Comparison of ENCODE assay signal across 38 cellular contexts in genomic region chr19:44539991-44540390, GRCh38. TPM values are rescaled to one million over a fixed set of nuclear protein-coding genes. Genes with fewer than 3 reads are reported as not detected.
"Had no signal": no experiment of that assay in that cellular context is flagged by ENCODE, and none has a peak within 500 bp of the region (broad histone marks: within the 10 kb centered on the region; RNA-seq: fewer than 3 reads in every experiment).

No MANE protein-coding gene starts in this region.

- H3K4me3 Mint-ChIP-seq: activated B cell treated with CpG ODN at 0.5 μM for 24 hours; activated CD4-positive, alpha-beta memory T cell treated with anti-CD3 and anti-CD28 coated beads for 36 hours; activated CD4-positive, alpha-beta T cell treated with anti-CD3 and anti-CD28 coated beads, Interleukin-2, amount 10 ng/mL, durations not matched to agents 24 days and 14 days; activated CD8-positive, alpha-beta memory T cell treated with anti-CD3 and anti-CD28 coated beads, Interleukin-2, amount 10 ng/mL, durations not matched to agents 7 days and 5 days; activated CD8-positive, alpha-beta T cell treated with anti-CD3 and anti-CD28 coated beads for 36 hours; activated naive CD4-positive, alpha-beta T cell treated with anti-CD3 and anti-CD28 coated beads, Interleukin-2, amount 10 ng/mL, durations not matched to agents 7 days and 5 days; activated naive CD4-positive, alpha-beta T cell treated with anti-CD3 and anti-CD28 coated beads, Interleukin-2, amount 50 U/mL, for 24 hours; activated naive CD8-positive, alpha-beta T cell; activated naive CD8-positive, alpha-beta T cell treated with anti-CD3 and anti-CD28 coated beads, Interleukin-2, amount 10 ng/mL, durations not matched to agents 7 days and 5 days; activated naive CD8-positive, alpha-beta T cell treated with anti-CD3 and anti-CD28 coated beads, Interleukin-2, amount 50 U/mL, for 24 hours; activated T-cell treated with anti-CD3 and anti-CD28 coated beads, Interleukin-2, amount 50 U/mL, for 24 hours; brain; central memory CD8-positive, alpha-beta T cell; T-helper 1 cell treated with Interleukin-12 subunit alpha and Interleukin-12 subunit beta and Interleukin-4 antibody, amounts not matched to agents 30 μg/mL and 1 μg/mL, for 36 hours; T-helper 2 cell treated with Interferon-gamma antibody and Interleukin-4, amounts not matched to agents 5 μg/mL and 100 μg/mL, for 36 hours had no signal

- H3K36me3 ChIP-seq: ascending aorta, cardiac muscle cell had no signal

- H3K27ac ChIP-seq: ascending aorta, cardiac muscle cell, VCaP had no signal

- H3K4me1 ChIP-seq: ascending aorta had no signal

- H3K9me3 ChIP-seq: ascending aorta had no signal

- H3K36me3 Mint-ChIP-seq: activated CD4-positive, alpha-beta memory T cell treated with anti-CD3 and anti-CD28 coated beads for 36 hours; activated CD8-positive, alpha-beta memory T cell treated with anti-CD3 and anti-CD28 coated beads, Interleukin-2, amount 10 ng/mL, durations not matched to agents 7 days and 5 days; activated naive CD4-positive, alpha-beta T cell treated with anti-CD3 and anti-CD28 coated beads, Interleukin-2, amount 10 ng/mL, durations not matched to agents 7 days and 5 days; activated naive CD8-positive, alpha-beta T cell; brain had no signal

- H3K27ac Mint-ChIP-seq: activated B cell treated with CpG ODN at 0.5 μM for 24 hours; activated CD4-positive, alpha-beta memory T cell treated with anti-CD3 and anti-CD28 coated beads for 36 hours; activated CD4-positive, alpha-beta T cell treated with anti-CD3 and anti-CD28 coated beads, Interleukin-2, amount 10 ng/mL, durations not matched to agents 24 days and 14 days; activated CD8-positive, alpha-beta memory T cell treated with anti-CD3 and anti-CD28 coated beads, Interleukin-2, amount 10 ng/mL, durations not matched to agents 7 days and 5 days; activated CD8-positive, alpha-beta T cell treated with anti-CD3 and anti-CD28 coated beads for 36 hours; activated naive CD4-positive, alpha-beta T cell treated with anti-CD3 and anti-CD28 coated beads, Interleukin-2, amount 10 ng/mL, durations not matched to agents 7 days and 5 days; activated naive CD4-positive, alpha-beta T cell treated with anti-CD3 and anti-CD28 coated beads, Interleukin-2, amount 50 U/mL, for 24 hours; activated naive CD8-positive, alpha-beta T cell; activated naive CD8-positive, alpha-beta T cell treated with anti-CD3 and anti-CD28 coated beads, Interleukin-2, amount 10 ng/mL, durations not matched to agents 7 days and 5 days; activated naive CD8-positive, alpha-beta T cell treated with anti-CD3 and anti-CD28 coated beads, Interleukin-2, amount 50 U/mL, for 24 hours; activated T-cell treated with anti-CD3 and anti-CD28 coated beads, Interleukin-2, amount 50 U/mL, for 24 hours; activated T-helper 2 cell treated with anti-CD3 and anti-CD28 coated beads, Interferon-gamma antibody, Interleukin-2, Interleukin-4, amounts not matched to agents 10 μg/mL and 5 μg/mL and 100 μg/mL, durations not matched to agents 14 hours and 24 hours and 36 hours; brain; T-helper 1 cell treated with Interleukin-12 subunit alpha and Interleukin-12 subunit beta and Interleukin-4 antibody, amounts not matched to agents 30 μg/mL and 1 μg/mL, for 36 hours; T-helper 2 cell treated with Interferon-gamma antibody and Interleukin-4, amounts not matched to agents 5 μg/mL and 100 μg/mL, for 36 hours had no signal

- FAIRE-seq: bronchial epithelial cell, TTC549 had no signal

- H3K27me3 ChIP-seq: ascending aorta, cardiac muscle cell had no signal

- H3K27me3 Mint-ChIP-seq: activated CD4-positive, alpha-beta T cell treated with anti-CD3 and anti-CD28 coated beads, Interleukin-2, amount 10 ng/mL, durations not matched to agents 24 days and 14 days; activated CD8-positive, alpha-beta memory T cell treated with anti-CD3 and anti-CD28 coated beads, Interleukin-2, amount 10 ng/mL, durations not matched to agents 7 days and 5 days had no signal

- DNase-seq: activated B cell treated with CpG ODN at 0.5 μM for 24 hours; activated CD4-positive, alpha-beta memory T cell treated with anti-CD3 and anti-CD28 coated beads for 36 hours; activated CD4-positive, alpha-beta T cell treated with anti-CD3 and anti-CD28 coated beads for 4 hours; activated CD4-positive, alpha-beta T cell treated with anti-CD3 and anti-CD28 coated beads, Interleukin-2, amount 10 ng/mL, durations not matched to agents 24 days and 14 days; activated CD4-positive, alpha-beta T cell treated with anti-CD3 and anti-CD28 coated beads, Interleukin-2, amount 50 U/mL, for 1 hour; activated CD4-positive, alpha-beta T cell treated with anti-CD3 and anti-CD28 coated beads, Interleukin-2, amount 50 U/mL, for 4 hours; activated CD4-positive, CD25-positive, alpha-beta regulatory T cell treated with anti-CD3 and anti-CD28 coated beads, Interleukin-2, amount 50 U/mL, for 72 hours; activated CD8-positive, alpha-beta memory T cell treated with anti-CD3 and anti-CD28 coated beads, Interleukin-2, amount 10 ng/mL, durations not matched to agents 7 days and 5 days; activated CD8-positive, alpha-beta memory T cell treated with anti-CD3 and anti-CD28 coated beads, Interleukin-2, amount 50 U/mL, for 48 hours; activated CD8-positive, alpha-beta T cell treated with anti-CD3 and anti-CD28 coated beads for 36 hours; activated effector memory CD4-positive, alpha-beta T cell treated with Interleukin-2 at 50 U/mL for 16 hours; activated gamma-delta T cell; activated naive CD4-positive, alpha-beta T cell treated with anti-CD3 and anti-CD28 coated beads, Interleukin-2, amount 10 ng/mL, durations not matched to agents 7 days and 5 days; activated naive CD4-positive, alpha-beta T cell treated with Interleukin-2 at 50 U/mL for 16 hours; activated naive CD8-positive, alpha-beta T cell treated with anti-CD3 and anti-CD28 coated beads, Interleukin-2, amount 10 ng/mL, durations not matched to agents 7 days and 5 days; activated naive CD8-positive, alpha-beta T cell treated with anti-CD3 and anti-CD28 coated beads, Interleukin-2, amount 50 U/mL, for 24 hours; activated T-cell treated with anti-CD3 and anti-CD28 coated beads, Interleukin-2, amount 50 U/mL, for 24 hours; activated T-cell treated with anti-CD3 and anti-CD28 coated beads, Interleukin-2, amount 50 U/mL, for 48 hours; amygdala; anterior cingulate cortex; caudate nucleus; SW 1271; T-helper 1 cell; T-helper 2 cell; T-helper 9 cell had no signal

- H3K4me1 Mint-ChIP-seq: activated B cell treated with CpG ODN at 0.5 μM for 24 hours; activated CD4-positive, alpha-beta T cell treated with anti-CD3 and anti-CD28 coated beads, Interleukin-2, amount 10 ng/mL, durations not matched to agents 24 days and 14 days; activated CD8-positive, alpha-beta memory T cell treated with anti-CD3 and anti-CD28 coated beads, Interleukin-2, amount 10 ng/mL, durations not matched to agents 7 days and 5 days; activated naive CD4-positive, alpha-beta T cell treated with anti-CD3 and anti-CD28 coated beads, Interleukin-2, amount 10 ng/mL, durations not matched to agents 7 days and 5 days; activated naive CD4-positive, alpha-beta T cell treated with anti-CD3 and anti-CD28 coated beads, Interleukin-2, amount 50 U/mL, for 24 hours; activated naive CD8-positive, alpha-beta T cell treated with anti-CD3 and anti-CD28 coated beads, Interleukin-2, amount 10 ng/mL, durations not matched to agents 7 days and 5 days; activated naive CD8-positive, alpha-beta T cell treated with anti-CD3 and anti-CD28 coated beads, Interleukin-2, amount 50 U/mL, for 24 hours; brain; central memory CD8-positive, alpha-beta T cell had no signal

- H3K4me3 ChIP-seq: ascending aorta, cardiac muscle cell had no signal

- ATAC-seq: activated CD8-positive, alpha-beta memory T cell treated with anti-CD3 and anti-CD28 coated beads, Interleukin-2, amount 10 ng/mL, durations not matched to agents 7 days and 5 days; activated CD8-positive, alpha-beta T cell treated with anti-CD3 and anti-CD28 coated beads for 36 hours; activated naive CD8-positive, alpha-beta T cell treated with anti-CD3 and anti-CD28 coated beads, Interleukin-2, amount 50 U/mL, for 24 hours had no signal

RNA-seq across cellular contexts. Expression of gene CEACAM20, which starts 10.5 kb away (rescaled TPM):
- total RNA-seq: activated B cell treated with CpG ODN at 0.5 μM for 24 hours; activated CD4-positive, alpha-beta memory T cell treated with anti-CD3 and anti-CD28 coated beads for 36 hours; activated CD4-positive, alpha-beta T cell treated with anti-CD3 and anti-CD28 coated beads, Interleukin-2, amount 10 ng/mL, durations not matched to agents 24 days and 14 days; activated CD8-positive, alpha-beta memory T cell treated with anti-CD3 and anti-CD28 coated beads, Interleukin-2, amount 10 ng/mL, durations not matched to agents 7 days and 5 days; activated CD8-positive, alpha-beta T cell treated with anti-CD3 and anti-CD28 coated beads for 36 hours; activated naive CD8-positive, alpha-beta T cell treated with anti-CD3 and anti-CD28 coated beads, Interleukin-2, amount 10 ng/mL, durations not matched to agents 7 days and 5 days; activated T-helper 2 cell treated with anti-CD3 and anti-CD28 coated beads, Interferon-gamma antibody, Interleukin-2, Interleukin-4, amounts not matched to agents 10 μg/mL and 5 μg/mL and 100 μg/mL, durations not matched to agents 14 hours and 24 hours and 36 hours; ascending aorta; bronchial epithelial cell; cardiac muscle cell had no signal
- polyA plus RNA-seq: adipose tissue, cardiac muscle cell had no signal
